In the genomic region with DNA sequence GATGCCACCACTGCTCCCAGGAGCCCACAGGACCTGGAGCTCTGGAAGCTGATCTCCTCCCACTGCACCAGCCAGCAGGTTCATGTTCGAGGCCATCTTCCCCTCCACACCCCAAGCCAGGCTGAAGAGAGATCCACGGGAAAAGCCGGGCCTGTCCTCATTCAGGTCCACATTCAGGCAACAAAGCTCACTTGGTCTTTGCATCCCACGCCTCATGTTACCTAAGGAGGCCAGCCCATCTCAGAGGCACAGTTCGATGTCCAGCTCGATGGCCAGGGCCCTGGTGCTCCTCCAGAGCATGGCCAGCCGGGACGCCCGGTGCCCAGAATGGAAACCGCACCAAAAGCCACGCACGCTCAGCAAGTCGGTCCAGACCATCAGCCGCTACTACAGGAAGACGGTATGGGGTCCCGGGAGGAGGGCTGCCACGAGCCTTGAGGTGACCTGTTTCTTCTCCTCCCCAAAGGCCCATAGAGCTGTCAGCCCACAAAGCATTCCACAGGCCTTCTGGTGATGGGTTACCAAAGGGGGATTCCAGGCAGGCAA, we compare ENCODE assay signal across 18 cellular contexts. TPM values are rescaled to one million over a fixed set of nuclear protein-coding genes. Genes with fewer than 3 reads are reported as not detected.
DNase-seq lines count a peak whose midpoint lies in the region; ATAC-seq and TF ChIP-seq lines count a peak whose summit lies in the region.
"Had no signal": no experiment of that assay in that cellular context is flagged by ENCODE, and none has a peak within 500 bp of the region (broad histone marks: within the 10 kb centered on the region; RNA-seq: fewer than 3 reads in every experiment).

A gene (plus strand): TSS at position 51 of the 546 bp plus-strand sequence. CDS start 32 bp downstream, at position 83.

- no peaks in the 10 kb centered on the region for H3K9me2 ChIP-seq in MM.1S (replicated peaks; ENCODE audit: insufficient read depth, low read length)

- no peaks in the 10 kb centered on the region for H3F3A ChIP-seq in MM.1S (ENCODE audit: insufficient read depth, low read length)

- H3K9me3 ChIP-seq in MM.1S (replicated peaks; ENCODE audit: insufficient read depth, low read length) = no peaks in the 10 kb centered on the region
- no peaks in the 10 kb centered on the region for H3K9me3 ChIP-seq in T-helper 17 cell (ENCODE audit: control insufficient read depth, low read length, poor library complexity, severe bottlenecking)
- H3K9me3 ChIP-seq in mesenchymal stem cell (ENCODE audit: control insufficient read depth, low read length) = no peaks in the 10 kb centered on the region
- H3K9me3 ChIP-seq in osteoblast (ENCODE audit: low read depth, low read length) = no peaks in the 10 kb centered on the region
- H3K9me3 ChIP-seq: A549, BE2C, HAP-1 had no signal

- ATAC-seq in T-helper 17 cell = no peak
- no peak for ATAC-seq in HG03135 (IDR thresholded peaks at IDR 0.05; ENCODE audit: unreplicated experiment)
- ATAC-seq: A549; CD8-positive, alpha-beta T cell had no signal

- H4K91ac ChIP-seq in mesenchymal stem cell (ENCODE audit: low read length) = no peak within 1 kb of the TSS

- no peak for DNase-seq in MM.1S
- DNase-seq in T-helper 17 cell = no peak
- DNase-seq in mesenchymal stem cell = no peak
- peak; percentile 22 for DNase-seq in osteoblast (ENCODE audit: insufficient read length, low spot score, missing footprints)
- DNase-seq in activated CD4-positive, alpha-beta T cell treated with anti-CD3 and anti-CD28 coated beads, Interleukin-2, amount 50 U/mL, for 1 hour = no peak
- no peak for DNase-seq in H4 (ENCODE audit: low spot score)
- DNase-seq: BE2C, COR-L47, DMS153, DMS79 treated with DMSO at 0.1 percent for 48 hours, EL, GOT3 had no signal

- no peak within 1 kb of the TSS for H3K14ac ChIP-seq in mesenchymal stem cell (ENCODE audit: low read length in 2 of 2)

- peak within 1 kb of the TSS; percentile 31 for H3K4me3 Mint-ChIP-seq in T-helper 17 cell
- H3K4me3 Mint-ChIP-seq: CD8-positive, alpha-beta T cell had no signal

- H3K9ac ChIP-seq in MM.1S (ENCODE audit: low read length) (no peak within 1 kb of the TSS), mesenchymal stem cell (ENCODE audit: low read length) (no peak within 1 kb of the TSS)

- no peak within 1 kb of the TSS for H4K8ac ChIP-seq in mesenchymal stem cell (ENCODE audit: low read length)

- H3K4me2 ChIP-seq in MM.1S (ENCODE audit: low read depth, low read length) (peak within 1 kb of the TSS; percentile 10; the same call in 1 of the 2 replicates), mesenchymal stem cell (ENCODE audit: low read length, poor library complexity, severe bottlenecking) (no peak within 1 kb of the TSS), osteoblast (ENCODE audit: insufficient read depth, low read length) (no peak within 1 kb of the TSS)
- H3K4me2 ChIP-seq: A549 had no signal

- no peaks in the 10 kb centered on the region for H3K36me3 Mint-ChIP-seq in T-helper 17 cell (ENCODE audit: low read depth)
- H3K36me3 Mint-ChIP-seq: CD8-positive, alpha-beta T cell had no signal

- H3K36me3 ChIP-seq in MM.1S (replicated peaks; ENCODE audit: insufficient read depth, low read length) = no peaks in the 10 kb centered on the region
- H3K36me3 ChIP-seq in mesenchymal stem cell (ENCODE audit: control insufficient read depth in 1 of 2, insufficient read depth in 2 of 2, low read depth in 1 of 2, low read length in 2 of 2) = no peaks in the 10 kb centered on the region
- H3K36me3 ChIP-seq in osteoblast (ENCODE audit: insufficient read depth, low read length) = no peaks in the 10 kb centered on the region
- H3K36me3 ChIP-seq: BE2C, HAP-1 had no signal

- H3K79me2 ChIP-seq in MM.1S (ENCODE audit: low read length) (no peaks in the 10 kb centered on the region), osteoblast (ENCODE audit: insufficient read depth, low read length) (no peaks in the 10 kb centered on the region)

- H3K27ac ChIP-seq in MM.1S (ENCODE audit: low read length) (no peak within 1 kb of the TSS), mesenchymal stem cell (ENCODE audit: low read length, poor library complexity, severe bottlenecking) (no peak within 1 kb of the TSS), osteoblast (ENCODE audit: low read depth, low read length) (no peak within 1 kb of the TSS)
- H3K27ac ChIP-seq: A549, C4-2B had no signal

- H3K4ac ChIP-seq in mesenchymal stem cell (ENCODE audit: low read depth in 1 of 2, low read length in 2 of 2) = no peak within 1 kb of the TSS

- H3K27ac Mint-ChIP-seq in T-helper 17 cell = no peak within 1 kb of the TSS
- H3K27ac Mint-ChIP-seq: CD8-positive, alpha-beta T cell had no signal

- H2AK5ac ChIP-seq in mesenchymal stem cell (ENCODE audit: low read length, severe bottlenecking) = no peak within 1 kb of the TSS

- H3K27me3 Mint-ChIP-seq in T-helper 17 cell = peaks cover 16% of the 10 kb centered on the region

- no peaks in the 10 kb centered on the region for H4K20me1 ChIP-seq in MM.1S (ENCODE audit: insufficient read depth, low read length)
- no peaks in the 10 kb centered on the region for H4K20me1 ChIP-seq in osteoblast (ENCODE audit: insufficient read depth, low read length)

- peaks cover 7% of the 10 kb centered on the region for H3K4me1 Mint-ChIP-seq in T-helper 17 cell

- no peak within 1 kb of the TSS for H3K4me3 ChIP-seq in MM.1S (ENCODE audit: low read length)
- H3K4me3 ChIP-seq in mesenchymal stem cell (ENCODE audit: insufficient read depth in 1 of 2, low read depth in 1 of 2, low read length in 2 of 2) = no peak within 1 kb of the TSS
- H3K4me3 ChIP-seq in osteoblast (ENCODE audit: insufficient read depth, low read length) = no peak within 1 kb of the TSS
- H3K4me3 ChIP-seq: A549, HAP-1 had no signal

- no peak within 1 kb of the TSS for H3K23ac ChIP-seq in mesenchymal stem cell (ENCODE audit: low read length in 2 of 2)

- peaks cover 2% of the 10 kb centered on the region for H3K79me1 ChIP-seq in mesenchymal stem cell (replicated peaks; ENCODE audit: low read length, poor library complexity, severe bottlenecking)

- H2AFZ ChIP-seq in MM.1S (ENCODE audit: low read length) (no peak within 1 kb of the TSS), mesenchymal stem cell (ENCODE audit: low read depth, low read length) (no peak within 1 kb of the TSS), osteoblast (ENCODE audit: low read length) (no peak within 1 kb of the TSS)

- peak within 1 kb of the TSS; percentile 63 for H2BK15ac ChIP-seq in mesenchymal stem cell (ENCODE audit: low read depth, poor library complexity, severe bottlenecking)

- TF ChIP-seq CTCF in MM.1S (IDR thresholded peaks at IDR 0.05; ENCODE audit: low read length) (no peak), osteoblast (IDR thresholded peaks at IDR 0.05; ENCODE audit: extremely low read depth, low read depth, low read length) (no peak)

- WGBS in mesenchymal stem cell = 92% methylated on average over 17 of the region's 17 CpGs

- no peak within 1 kb of the TSS for H3K18ac ChIP-seq in mesenchymal stem cell (ENCODE audit: low read depth in 1 of 2, low read length in 2 of 2)

- no peak within 1 kb of the TSS for H2BK120ac ChIP-seq in mesenchymal stem cell (ENCODE audit: low read depth, low read length)

- H3K4me1 ChIP-seq in MM.1S (ENCODE audit: low read length) = peaks cover 5% of the 10 kb centered on the region; the same call in 1 of the 2 replicates
- peaks cover 5% of the 10 kb centered on the region for H3K4me1 ChIP-seq in mesenchymal stem cell (ENCODE audit: control insufficient read depth, insufficient read depth, low read depth, low read length)
- peaks cover 5% of the 10 kb centered on the region for H3K4me1 ChIP-seq in osteoblast (ENCODE audit: insufficient read depth, low read length)
- H3K4me1 ChIP-seq: BE2C, HAP-1 had no signal

- no peak within 1 kb of the TSS for H2BK5ac ChIP-seq in mesenchymal stem cell (ENCODE audit: low read depth, low read length, poor library complexity, severe bottlenecking)

- H2BK12ac ChIP-seq in mesenchymal stem cell (ENCODE audit: low read length in 2 of 2) = no peak within 1 kb of the TSS

- H3K27me3 ChIP-seq in MM.1S (replicated peaks; ENCODE audit: insufficient read depth, low read length) = peaks cover 75% of the 10 kb centered on the region
- peaks cover 44 to 61% of the 10 kb centered on the region in 2 experiments for H3K27me3 ChIP-seq in mesenchymal stem cell (ENCODE audit: control insufficient read depth in 1 of 2, insufficient read depth in 1 of 2, low read length in 2 of 2)
- H3K27me3 ChIP-seq in osteoblast (ENCODE audit: insufficient read depth, low read length) = peaks cover 5% of the 10 kb centered on the region

RNA-seq across cellular contexts. Expression of the gene that starts here (rescaled TPM):
- total RNA-seq in T-helper 17 cell (not detected), osteoblast (not detected in 2 replicates)
- polyA plus RNA-seq in mesenchymal stem cell (2013, experiment 1 of 2) = not detected
- not detected for polyA plus RNA-seq in mesenchymal stem cell (2013, experiment 2 of 2)
- total RNA-seq in H4 (2014; rRNA removed; shearing (Covaris generic)) = not detected in 2 replicates
- total RNA-seq: CD8-positive, alpha-beta T cell had no signal
- polyA plus RNA-seq: A549, AG04450 had no signal

Comparison
In these comparisons a context has a peak if more than half of its experiments do, and no peak if none do; other contexts are left out.
1. Peak in DNase-seq in osteoblast; RNA of the gene not detected or under 1 TPM.